8 cellular contexts compared by ENCODE assay signal in genomic region chr3:183697123-183697609, GRCh38. TPM values are rescaled to one million over a fixed set of nuclear protein-coding genes. Genes with fewer than 3 reads are reported as not detected.
DNase-seq lines count a peak whose midpoint lies in the region; ATAC-seq, FAIRE-seq and TF ChIP-seq lines count a peak whose summit lies in the region.

No MANE protein-coding gene starts in this region.

- TF ChIP-seq CTCF in GM23338 (conservative IDR thresholded peaks at IDR 0.05; ENCODE audit: low read depth in 2 of 2) (no peak), left ventricle myocardium inferior (IDR thresholded peaks at IDR 0.05; ENCODE audit: borderline replicate concordance) (peak; percentile 8)

- H3K27me3 Mint-ChIP-seq in GM23338 (ENCODE audit: insufficient read depth, low read depth, poor library complexity) (peaks cover 4% of the 10 kb centered on the region), T-helper 17 cell (no peaks in the 10 kb centered on the region)

- H3K27ac ChIP-seq in GM23338 (ENCODE audit: low read depth) (no peak overlapping the region), left ventricle myocardium inferior (replicated peaks) (peak overlapping the region; percentile 97), small intestine (ENCODE audit: low read depth in 1 of 2, low read length in 1 of 2) (peak overlapping the region in 1 of 2 donors; percentile 32)

- ATAC-seq in GM23338 (no peak), T-helper 17 cell (no peak), HG02885 (IDR thresholded peaks at IDR 0.05; ENCODE audit: poor library complexity, unreplicated experiment) (no peak), GM18517 (IDR thresholded peaks at IDR 0.05; ENCODE audit: unreplicated experiment) (no peak)

- H3K9me3 ChIP-seq in T-helper 17 cell (ENCODE audit: control insufficient read depth, low read length, poor library complexity, severe bottlenecking) (no peaks in the 10 kb centered on the region), left ventricle myocardium inferior (replicated peaks) (no peaks in the 10 kb centered on the region), small intestine (ENCODE audit: control insufficient read depth, low read depth) (no peaks in the 10 kb centered on the region)

- H2AFZ ChIP-seq in GM23338 = peak overlapping the region; percentile 91; the same call in 1 of the 2 replicates

- H3K9me3 Mint-ChIP-seq in GM23338 = no peaks in the 10 kb centered on the region; the same call in 2 of the 3 replicates

- peaks cover 9% of the 10 kb centered on the region for H4K20me1 ChIP-seq in GM23338 (replicated peaks; ENCODE audit: insufficient read depth)

- H3K36me3 Mint-ChIP-seq in GM23338 (ENCODE audit: low read depth) (peaks cover 6% of the 10 kb centered on the region), T-helper 17 cell (ENCODE audit: low read depth) (no peaks in the 10 kb centered on the region)

- H3K4me3 ChIP-seq in GM23338 (peak overlapping the region; percentile 84), left ventricle myocardium inferior (peak overlapping the region; percentile 94), small intestine (ENCODE audit: low read depth in 1 of 2, low read length in 2 of 2) (peak overlapping the region; percentile 77 to 88)

- no peak overlapping the region for H3K27ac Mint-ChIP-seq in GM23338
- peak overlapping the region; percentile 47 for H3K27ac Mint-ChIP-seq in T-helper 17 cell

- DNase-seq in GM23338 (ENCODE audit: low spot score) (no peak), T-helper 17 cell (no peak), left ventricle myocardium inferior (no peak), small intestine (no peak), NCI-H1105 treated with DMSO at 0.1 percent for 48 hours (lab: John Stamatoyannopoulos, UW) (no peak)
- DNase-seq in effector CD4-positive, alpha-beta T cell = no peak

- H3K4me1 Mint-ChIP-seq in GM23338 (peaks cover 29% of the 10 kb centered on the region), T-helper 17 cell (peaks cover 26% of the 10 kb centered on the region)

- intact Hi-C loops in left ventricle myocardium inferior (cut with micrococcal nuclease) = no loop called here

- H3F3A ChIP-seq in GM23338 (replicated peaks; ENCODE audit: low read depth) = no peaks in the 10 kb centered on the region

- peaks cover 42% of the 10 kb centered on the region for H3K79me2 ChIP-seq in GM23338 (replicated peaks; ENCODE audit: insufficient read depth)

- WGBS in small intestine, 3 donors = 36 to 38% (median 38%) methylated on average over 4 of the region's 4 CpGs

- H3K4me1 ChIP-seq in GM23338 (ENCODE audit: insufficient read depth) (peaks cover 25% of the 10 kb centered on the region; the same call in 1 of the 2 replicates), left ventricle myocardium inferior (peaks cover 41% of the 10 kb centered on the region), small intestine (ENCODE audit: control insufficient read depth in 2 of 2, insufficient read depth in 1 of 2, low read depth in 1 of 2, low read length in 1 of 2) (peaks cover 0 to 6% of the 10 kb centered on the region in 2 donors)

- no peak for FAIRE-seq in small intestine (lab: Jason Lieb, UNC)

- H3K4me2 ChIP-seq in GM23338 = peak overlapping the region; percentile 85

- no peaks in the 10 kb centered on the region for H3K36me3 ChIP-seq in GM23338 (ENCODE audit: insufficient read depth)
- peaks cover 5% of the 10 kb centered on the region for H3K36me3 ChIP-seq in left ventricle myocardium inferior
- no peaks in the 10 kb centered on the region for H3K36me3 ChIP-seq in small intestine (ENCODE audit: control insufficient read depth in 2 of 2, insufficient read depth in 2 of 2, low read length in 2 of 2)

- H3K4me3 Mint-ChIP-seq in GM23338 (peak overlapping the region; percentile 64), T-helper 17 cell (peak overlapping the region; percentile 93)

- 0 out of 2 replicates have a peak, but pooled peaks cover 3% of the 10 kb centered on the region for H3K9me2 ChIP-seq in GM23338 (ENCODE audit: insufficient read depth)

- H3K27me3 ChIP-seq in GM23338 (ENCODE audit: insufficient read depth) (no peaks in the 10 kb centered on the region), left ventricle myocardium inferior (ENCODE audit: low read depth) (no peaks in the 10 kb centered on the region), small intestine (ENCODE audit: control insufficient read depth in 2 of 2, insufficient read depth in 2 of 2, low read length in 2 of 2) (no peaks in the 10 kb centered on the region)

TF ChIP-seq in GM23338, 12 proteins besides CTCF, POLR2A, EP300 and RAD21 (continues in another document):
- TF ChIP-seq POLR2AphosphoS5 (IDR thresholded peaks at IDR 0.05; ENCODE audit: low read depth) (no peak), CREB1 (CRISPR knock-in tag; IDR thresholded peaks at IDR 0.05; ENCODE audit: low read depth) (no peak), ZNF331 (CRISPR knock-in tag; IDR thresholded peaks at IDR 0.05; ENCODE audit: low read depth) (no peak), ETS1 (IDR thresholded peaks at IDR 0.05) (no peak), EZH2 (IDR thresholded peaks at IDR 0.05; ENCODE audit: low read depth, unreplicated experiment) (no peak), NANOG (IDR thresholded peaks at IDR 0.05; ENCODE audit: borderline replicate concordance) (no peak), ZNF462 (CRISPR knock-in tag; IDR thresholded peaks at IDR 0.05) (no peak), ZNF114 (CRISPR knock-in tag; IDR thresholded peaks at IDR 0.05) (no peak), JUNB (IDR thresholded peaks at IDR 0.05; ENCODE audit: unreplicated experiment) (no peak)

RNA-seq across cellular contexts. Expression of gene YEATS2, which starts 0.4 kb away (rescaled TPM):
- 45.9 and 72.8 TPM in 2 replicates for total RNA-seq in GM23338 (2014; rRNA removed; shearing (Covaris generic))
- polyA plus RNA-seq in GM23338 (2016; fragmentation: Nextera tagmentation; extraction: Ambion mirVana) (13.9 and 15.2 TPM in 2 replicates), small intestine (1 to 10 TPM; 3.5 to 7.9 (median 4.0) TPM)
- total RNA-seq in T-helper 17 cell (10 to 100 TPM; 25.3 to 31.1 TPM), left ventricle myocardium inferior (10.7 TPM)
